In genomic region chr12:116650062-116650461, GRCh38 we compare ENCODE assay signal across 22 cellular contexts.
DNase-seq lines count a peak whose midpoint lies in the region; ATAC-seq and TF ChIP-seq lines count a peak whose summit lies in the region.
"Had no signal": no experiment of that assay in that cellular context is flagged by ENCODE, and none has a peak within 500 bp of the region (broad histone marks: within the 10 kb centered on the region; RNA-seq: fewer than 3 reads in every experiment).

No MANE protein-coding gene starts in this region.

- no peak overlapping the region for H2AFZ ChIP-seq in GM23248
- H2AFZ ChIP-seq in mesenchymal stem cell (ENCODE audit: low read depth, low read length): no peak overlapping the region

- TF ChIP-seq EP300 in gastroesophageal sphincter (IDR thresholded peaks at IDR 0.05): no peak

- no peak for TF ChIP-seq POLR2A in gastroesophageal sphincter (IDR thresholded peaks at IDR 0.05)

- no peak overlapping the region for H3K14ac ChIP-seq in mesenchymal stem cell (ENCODE audit: low read length in 2 of 2)

- no peak overlapping the region for H4K5ac ChIP-seq in mesendoderm (ENCODE audit: low read length)

- H3K79me1 ChIP-seq in mesenchymal stem cell (replicated peaks; ENCODE audit: low read length, poor library complexity, severe bottlenecking): no peaks in the 10 kb centered on the region
- H3K79me1 ChIP-seq in mesendoderm (ENCODE audit: low read length): no peaks in the 10 kb centered on the region

- H2BK5ac ChIP-seq in mesenchymal stem cell (ENCODE audit: low read depth, low read length, poor library complexity, severe bottlenecking) (no peak overlapping the region), mesendoderm (ENCODE audit: low read length) (no peak overlapping the region)

- H3K23ac ChIP-seq in mesenchymal stem cell (ENCODE audit: low read length in 2 of 2) (no peak overlapping the region), mesendoderm (ENCODE audit: low read length) (no peak overlapping the region)

- H3K4ac ChIP-seq in mesenchymal stem cell (ENCODE audit: low read depth in 1 of 2, low read length in 2 of 2): no peak overlapping the region
- no peak overlapping the region for H3K4ac ChIP-seq in mesendoderm (ENCODE audit: low read depth, low read length)

- H3K18ac ChIP-seq in mesenchymal stem cell (ENCODE audit: low read depth in 1 of 2, low read length in 2 of 2) (no peak overlapping the region), mesendoderm (ENCODE audit: low read length) (no peak overlapping the region)

- intact Hi-C loops in psoas muscle (cut with DNase I): no loop called here

- no peak overlapping the region for H2BK120ac ChIP-seq in mesenchymal stem cell (ENCODE audit: low read depth, low read length)
- H2BK120ac ChIP-seq in mesendoderm (ENCODE audit: low read depth, low read length): no peak overlapping the region

- H3K9ac ChIP-seq in GM23248 (no peak overlapping the region), mesenchymal stem cell (ENCODE audit: low read length) (no peak overlapping the region), mesendoderm (ENCODE audit: low read length) (no peak overlapping the region)
- H3K9ac ChIP-seq: BLaER1 treated with 17β-estradiol and CSF1 and Interleukin-3, amounts not matched to agents 10 nM and 100 nM; SK-N-SH had no signal

- no peaks in the 10 kb centered on the region for H3K4me1 ChIP-seq in GM23248 (ENCODE audit: insufficient read depth)
- no peaks in the 10 kb centered on the region for H3K4me1 ChIP-seq in mesenchymal stem cell (ENCODE audit: control insufficient read depth, insufficient read depth, low read depth, low read length)
- H3K4me1 ChIP-seq in psoas muscle: no peaks in the 10 kb centered on the region
- H3K4me1 ChIP-seq in gastroesophageal sphincter: no peaks in the 10 kb centered on the region
- no peaks in the 10 kb centered on the region for H3K4me1 ChIP-seq in mesendoderm (ENCODE audit: control insufficient read depth, low read depth, low read length)
- H3K4me1 ChIP-seq: Caco-2 had no signal

- H3K27me3 ChIP-seq in GM23248 (replicated peaks; ENCODE audit: insufficient read depth) (no peaks in the 10 kb centered on the region; the same call in 1 of the 2 replicates), mesenchymal stem cell (ENCODE audit: control insufficient read depth in 1 of 2, insufficient read depth in 1 of 2, low read length in 2 of 2) (peaks cover 0 to 23% of the 10 kb centered on the region in 2 experiments), psoas muscle (ENCODE audit: insufficient read depth in 3 of 3, low read length in 2 of 3) (no peaks in the 10 kb centered on the region), gastroesophageal sphincter (peaks cover 4% of the 10 kb centered on the region), mesendoderm (ENCODE audit: insufficient read depth, low read length, poor library complexity) (no peaks in the 10 kb centered on the region)
- H3K27me3 ChIP-seq: BLaER1 treated with 17β-estradiol and CSF1 and Interleukin-3, amounts not matched to agents 10 nM and 100 nM had no signal

- H4K8ac ChIP-seq in mesenchymal stem cell (ENCODE audit: low read length) (no peak overlapping the region), mesendoderm (ENCODE audit: low read depth, low read length) (no peak overlapping the region)

- 22 to 30% methylated on average over 2 of the region's 2 CpGs for WGBS in GM23248 (ENCODE audit: low coverage in 1 of 2, low lambda C conversion rate in 2 of 2, missing lambda C conversion rate in 2 of 2), 2 experiments
- WGBS in mesenchymal stem cell: 90% methylated on average over 2 of the region's 2 CpGs
- WGBS in psoas muscle, 3 donors: 70 to 89% (median 84%) methylated on average over 2 of the region's 2 CpGs
- WGBS in gastroesophageal sphincter (ENCODE audit: low coverage in 1 of 2), 2 donors: 83% methylated on average over 2 of the region's 2 CpGs; no CpG with 5 or more reads in 1 of the 2 donors
- WGBS in mesendoderm (ENCODE audit: extremely low coverage, insufficient coverage, low lambda C conversion rate): no CpG with 5 or more reads among the region's 2 CpGs

- no peaks in the 10 kb centered on the region for H3F3A ChIP-seq in GM23248 (ENCODE audit: insufficient read depth)

- H3K36me3 ChIP-seq in GM23248 (ENCODE audit: low read depth) (no peaks in the 10 kb centered on the region), mesenchymal stem cell (ENCODE audit: control insufficient read depth in 1 of 2, insufficient read depth in 2 of 2, low read depth in 1 of 2, low read length in 2 of 2) (no peaks in the 10 kb centered on the region), psoas muscle (ENCODE audit: insufficient read depth in 1 of 2, low read depth in 1 of 2) (no peaks in the 10 kb centered on the region), gastroesophageal sphincter (no peaks in the 10 kb centered on the region), mesendoderm (ENCODE audit: control insufficient read depth, insufficient read depth, low read length) (no peaks in the 10 kb centered on the region)

- no peak overlapping the region for H2BK12ac ChIP-seq in mesenchymal stem cell (ENCODE audit: low read length in 2 of 2)

- H2BK15ac ChIP-seq in mesenchymal stem cell (ENCODE audit: low read depth, poor library complexity, severe bottlenecking) (no peak overlapping the region), mesendoderm (replicated peaks; ENCODE audit: low read depth) (no peak overlapping the region)

- H3K4me2 ChIP-seq in GM23248 (ENCODE audit: unreplicated experiment): no peak overlapping the region
- H3K4me2 ChIP-seq in mesenchymal stem cell (ENCODE audit: low read length, poor library complexity, severe bottlenecking): no peak overlapping the region
- H3K4me2 ChIP-seq in mesendoderm (ENCODE audit: low read length): no peak overlapping the region
- H3K4me2 ChIP-seq: BLaER1 treated with 17β-estradiol and CSF1 and Interleukin-3, amounts not matched to agents 10 nM and 100 nM; SK-N-SH had no signal

- no peak overlapping the region for H3K4me3 ChIP-seq in GM23248
- peak overlapping the region; percentile 17; the same call in 1 of the 2 replicates for H3K4me3 ChIP-seq in WI38 (ENCODE audit: low read depth, low read length)
- H3K4me3 ChIP-seq in mesenchymal stem cell (ENCODE audit: insufficient read depth in 1 of 2, low read depth in 1 of 2, low read length in 2 of 2): no peak overlapping the region
- H3K4me3 ChIP-seq in psoas muscle: no peak overlapping the region
- no peak overlapping the region for H3K4me3 ChIP-seq in gastroesophageal sphincter
- no peak overlapping the region for H3K4me3 ChIP-seq in mesendoderm (ENCODE audit: low read length)
- H3K4me3 ChIP-seq: BLaER1 treated with 17β-estradiol and CSF1 and Interleukin-3, amounts not matched to agents 10 nM and 100 nM had no signal

- no peaks in the 10 kb centered on the region for H3K9me3 ChIP-seq in GM23248 (ENCODE audit: low read depth)
- peaks cover 1% of the 10 kb centered on the region for H3K9me3 ChIP-seq in mesenchymal stem cell (ENCODE audit: control insufficient read depth, low read length)
- no peaks in the 10 kb centered on the region for H3K9me3 ChIP-seq in psoas muscle
- no peaks in the 10 kb centered on the region for H3K9me3 ChIP-seq in gastroesophageal sphincter
- H3K9me3 ChIP-seq: Caco-2, SK-N-SH had no signal

- no peak for ATAC-seq in psoas muscle
- ATAC-seq in gastroesophageal sphincter: no peak
- ATAC-seq: Panc1 had no signal

- in situ Hi-C loops in GM23248 (cut with MboI): no loop called here

- DNase-seq in GM23248 (peak; percentile 11), fibroblast of peridontal ligament (ENCODE audit: extremely low read depth) (peak; percentile 52), mesenchymal stem cell (peak; percentile 16), psoas muscle (no peak), mesendoderm (no peak)
- DNase-seq: ACHN; Caco-2; CD4-positive, alpha-beta memory T cell; DMS 273 treated with DMSO at 0.1 percent for 48 hours; NCI-H1092; NCI-H1436; NCI-H187 treated with DMSO at 0.1 percent for 48 hours; NCI-H2227 treated with DMSO at 0.1 percent for 48 hours; NCI-H510A treated with DMSO at 0.1 percent for 48 hours; NCI-H748 treated with DMSO at 0.1 percent for 48 hours; NK-92 treated with Interleukin-12 subunit alpha and Interleukin-12 subunit beta, amount 100 ng/mL, for 24 hours; SIG-M5; SK-N-SH had no signal

- H3K56ac ChIP-seq in mesendoderm (ENCODE audit: low read length): no peak overlapping the region

- H2AK5ac ChIP-seq in mesenchymal stem cell (ENCODE audit: low read length, severe bottlenecking) (no peak overlapping the region), mesendoderm (ENCODE audit: low read length) (no peak overlapping the region)

- TF ChIP-seq CTCF in WI38 (IDR thresholded peaks at IDR 0.05; ENCODE audit: low read depth, low read length) (no peak), psoas muscle (IDR thresholded peaks at IDR 0.05) (no peak), gastroesophageal sphincter (IDR thresholded peaks at IDR 0.05) (no peak)

- H3K79me2 ChIP-seq in GM23248 (ENCODE audit: insufficient read depth): no peaks in the 10 kb centered on the region
- no peaks in the 10 kb centered on the region for H3K79me2 ChIP-seq in mesendoderm (ENCODE audit: control insufficient read depth, insufficient read depth, low read length)

- H3K27ac ChIP-seq in GM23248 (no peak overlapping the region), mesenchymal stem cell (ENCODE audit: low read length, poor library complexity, severe bottlenecking) (no peak overlapping the region), psoas muscle (no peak overlapping the region), gastroesophageal sphincter (no peak overlapping the region), mesendoderm (ENCODE audit: low read depth, low read length) (no peak overlapping the region)
- H3K27ac ChIP-seq: BLaER1 treated with 17β-estradiol and CSF1 and Interleukin-3, amounts not matched to agents 10 nM and 100 nM had no signal

- H3K9me2 ChIP-seq in GM23248 (ENCODE audit: insufficient read depth): no peaks in the 10 kb centered on the region
- H3K9me2 ChIP-seq: SK-N-SH had no signal

- no peaks in the 10 kb centered on the region for H4K20me1 ChIP-seq in GM23248 (ENCODE audit: insufficient read depth)
- H4K20me1 ChIP-seq: BLaER1 treated with 17β-estradiol and CSF1 and Interleukin-3, amounts not matched to agents 10 nM and 100 nM had no signal

- no peak overlapping the region for H4K91ac ChIP-seq in mesenchymal stem cell (ENCODE audit: low read length)

Comparison
In these comparisons a context has a peak if more than half of its experiments do, and no peak if none do; other contexts are left out.
1. DNase-seq: peak in GM23248 (single experiment), fibroblast of peridontal ligament (single experiment) and mesenchymal stem cell (single experiment); none in psoas muscle (0 of 2) and mesendoderm (single experiment).